In the genomic region with DNA sequence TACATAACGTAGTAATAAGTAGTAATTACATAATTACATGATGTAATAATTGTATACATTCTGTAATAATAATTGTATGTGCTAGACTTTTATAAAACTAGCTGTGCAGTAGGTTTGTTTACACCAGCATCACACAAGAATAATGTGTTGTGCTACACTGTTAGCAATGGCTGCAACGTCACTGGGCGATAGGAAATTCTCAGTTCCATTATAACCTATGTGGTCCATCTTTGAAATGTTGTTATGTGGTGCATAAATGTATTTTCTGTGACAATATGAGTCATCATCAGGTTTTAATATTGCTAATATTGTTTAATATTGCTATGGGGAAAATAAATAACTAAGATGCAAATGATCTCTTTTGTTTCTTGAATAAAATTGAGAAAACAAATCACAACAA, we compare ENCODE assay signal across 21 cellular contexts. TPM values are rescaled to one million over a fixed set of nuclear protein-coding genes. Genes with fewer than 3 reads are reported as not detected.
DNase-seq lines count a peak whose midpoint lies in the region; ATAC-seq, FAIRE-seq and TF ChIP-seq lines count a peak whose summit lies in the region.
"Had no signal": no experiment of that assay in that cellular context is flagged by ENCODE, and none has a peak within 500 bp of the region (broad histone marks: within the 10 kb centered on the region; RNA-seq: fewer than 3 reads in every experiment).

No MANE protein-coding gene starts in this region.

- ATAC-seq in HepG2 (no peak), right lobe of liver (no peak), GM12878 (peak; percentile 59), HG02678 (IDR thresholded peaks at IDR 0.05; ENCODE audit: unreplicated experiment) (no peak)
- no peak for ATAC-seq in activated CD4-positive, CD25-positive, alpha-beta regulatory T cell treated with anti-CD3 and anti-CD28 coated beads, Interleukin-2, amount 50 U/mL, for 24 hours
- ATAC-seq: A549; CD8-positive, alpha-beta T cell had no signal

- no peak overlapping the region for H3K9ac ChIP-seq in HepG2 (ENCODE audit: insufficient read depth, low read depth, low read length)
- H3K9ac ChIP-seq in GM12878 (ENCODE audit: control insufficient read depth, insufficient read depth, low read length): no peak overlapping the region
- H3K9ac ChIP-seq: BLaER1 treated with 17β-estradiol and CSF1 and Interleukin-3, amounts not matched to agents 10 nM and 100 nM had no signal

- intact Hi-C loops in HepG2 (cut with micrococcal nuclease; ENCODE audit: unreplicated experiment): no loop called here
- intact Hi-C loops in right lobe of liver (cut with DNase I): no loop called here
- intact Hi-C loops in GM12878 (cut with micrococcal nuclease; ENCODE audit: unreplicated experiment): no loop called here

- no peaks in the 10 kb centered on the region for H3K79me2 ChIP-seq in HepG2 (ENCODE audit: insufficient read depth, low read length)
- no peaks in the 10 kb centered on the region for H3K79me2 ChIP-seq in GM12878 (ENCODE audit: control insufficient read depth, insufficient read depth, low read length)

- SMC1A ChIA-PET in GM12878 (lab: Charles Lee; ENCODE audit: uncharacterized antibody, unreplicated experiment): interaction anchor here (0.8 to 2.4 kb wide), 3 partner anchors 11 to 30 kb away, joined by 3 to 7 read pairs (median 4); no protein-coding TSS in a partner anchor

- H2AFZ ChIP-seq in HepG2 (ENCODE audit: low read length) (no peak overlapping the region), GM12878 (ENCODE audit: control insufficient read depth, low read depth, low read length) (no peak overlapping the region)

- no peak for TF ChIP-seq CTCF in HepG2 (CRISPR knock-in tag; IDR thresholded peaks at IDR 0.05)
- TF ChIP-seq CTCF in right lobe of liver (IDR thresholded peaks at IDR 0.05): no peak
- TF ChIP-seq CTCF in GM12878 (IDR thresholded peaks at IDR 0.05 in 2 of 3, conservative IDR thresholded peaks at IDR 0.05 in 1 of 3; ENCODE audit: control insufficient read depth in 2 of 3, extremely low read depth in 1 of 3, insufficient read depth in 1 of 3, low read depth in 3 of 3, low read length in 3 of 3): no peak

- no peak for TF ChIP-seq EP300 in HepG2 (IDR thresholded peaks at IDR 0.05; ENCODE audit: low read depth in 2 of 2, low read length in 2 of 2)
- no peak for TF ChIP-seq EP300 in HepG2 (CRISPR knock-in tag; IDR thresholded peaks at IDR 0.05; ENCODE audit: borderline replicate concordance)
- TF ChIP-seq EP300 in GM12878 (IDR thresholded peaks at IDR 0.05; ENCODE audit: borderline replicate concordance in 1 of 2, control insufficient read depth in 1 of 2, low read depth in 2 of 2, low read length in 2 of 2): no peak

- POLR2A ChIA-PET in HepG2 (lab: Yijun Ruan, JAX) (interaction anchor here (1.8 kb wide), 1 partner anchor 46 kb away, joined by 4 read pairs; the partner anchor contains the start of gene ATP8A1), GM12878 (lab: Charles Lee) (no interaction called here)

- no peaks in the 10 kb centered on the region for H4K20me1 ChIP-seq in HepG2 (ENCODE audit: insufficient read depth, low read length)
- H4K20me1 ChIP-seq in GM12878 (ENCODE audit: control insufficient read depth, insufficient read depth): no peaks in the 10 kb centered on the region
- H4K20me1 ChIP-seq: BLaER1 treated with 17β-estradiol and CSF1 and Interleukin-3, amounts not matched to agents 10 nM and 100 nM had no signal

- TF ChIP-seq POLR2A in HepG2 (IDR thresholded peaks at IDR 0.05; ENCODE audit: insufficient read depth in 1 of 2, low read depth in 2 of 2, low read length in 2 of 2) (no peak), right lobe of liver (IDR thresholded peaks at IDR 0.05) (no peak), GM12878 (IDR thresholded peaks at IDR 0.05; ENCODE audit: low read depth, low read length) (no peak)

- BruUV-seq in HepG2 (replicated peaks; lab: Mats Ljungman, UMichigan) (no TSS peak), GM12878 (replicated peaks; lab: Mats Ljungman, UMichigan) (no TSS peak)

- WGBS in HepG2 (ENCODE audit: low lambda C conversion rate): 68% methylated on average over 3 of the region's 3 CpGs
- WGBS in right lobe of liver (ENCODE audit: insufficient coverage, low coverage, low lambda C conversion rate, missing lambda C conversion rate): 60% methylated on average over 3 of the region's 3 CpGs
- 35% methylated on average over 3 of the region's 3 CpGs for WGBS in GM12878 (ENCODE audit: insufficient coverage, insufficient replicate concordance, low lambda C conversion rate, missing lambda C conversion rate)

- H3K4me2 ChIP-seq in HepG2 (ENCODE audit: low read depth, low read length) (no peak overlapping the region), GM12878 (ENCODE audit: control insufficient read depth, insufficient read depth) (no peak overlapping the region)
- H3K4me2 ChIP-seq: A549; BLaER1 treated with 17β-estradiol and CSF1 and Interleukin-3, amounts not matched to agents 10 nM and 100 nM had no signal

- H3K4me1 ChIP-seq in HepG2 (ENCODE audit: insufficient read depth, low read length) (no peaks in the 10 kb centered on the region), right lobe of liver (no peaks in the 10 kb centered on the region), GM12878 (ENCODE audit: control insufficient read depth, insufficient read depth, low read length) (no peaks in the 10 kb centered on the region)
- H3K4me1 ChIP-seq: A549; BLaER1 treated with 17β-estradiol and CSF1 and Interleukin-3, amounts not matched to agents 10 nM and 100 nM; Caco-2 had no signal

- H3K27me3 ChIP-seq in HepG2 (ENCODE audit: control insufficient read depth in 1 of 2, insufficient read depth in 2 of 2, low read length in 2 of 2) (no peaks in the 10 kb centered on the region), right lobe of liver (no peaks in the 10 kb centered on the region), GM12878 (replicated peaks in 1 of 2; ENCODE audit: control insufficient read depth in 2 of 2, insufficient read depth in 2 of 2, low read length in 1 of 2) (no peaks in the 10 kb centered on the region)
- H3K27me3 ChIP-seq: BLaER1 treated with 17β-estradiol and CSF1 and Interleukin-3, amounts not matched to agents 10 nM and 100 nM had no signal

- CTCF ChIA-PET in HepG2 (lab: Yijun Ruan, JAX; ENCODE audit: low intra/inter-chr PET ratio, low total read pairs): no interaction called here
- CTCF ChIA-PET in GM12878 (lab: Yijun Ruan, JAX): interaction anchor here (0.8 kb wide), 1 partner anchor 24 kb away, joined by 4 read pairs; no protein-coding TSS in a partner anchor

- no peak for TF ChIP-seq RAD21 in HepG2 (CRISPR knock-in tag; IDR thresholded peaks at IDR 0.05)
- TF ChIP-seq RAD21 in GM12878 (IDR thresholded peaks at IDR 0.05; ENCODE audit: insufficient read depth, low read depth, low read length): no peak

- DNase-seq in HepG2 (ENCODE audit: low spot score): no peak
- no peak for DNase-seq in right lobe of liver
- DNase-seq in GM12878 (ENCODE audit: low read depth, low spot score): no peak
- DNase-seq: AML-193; Caco-2; Calu3; CD4-positive, alpha-beta T cell; CD8-positive, alpha-beta T cell; DMS79 treated with DMSO at 0.1 percent for 48 hours; GF-D8 had no signal

- in situ Hi-C loops in HepG2 (cut with HindIII; ENCODE audit: extremely low pct_ligation_motif_present, low pct_unique_long_range_greater_than_20kb): no loop called here
- in situ Hi-C loops in GM12878 (cut with MboI): no loop called here

- no peak overlapping the region for H3K4me3 ChIP-seq in HepG2 (replicated peaks in 1 of 3; ENCODE audit: insufficient read depth in 1 of 3, low read depth in 2 of 3, low read length in 3 of 3)
- no peak overlapping the region for H3K4me3 ChIP-seq in right lobe of liver
- H3K4me3 ChIP-seq in GM12878: no peak overlapping the region
- H3K4me3 ChIP-seq: A549; BLaER1 treated with 17β-estradiol and CSF1 and Interleukin-3, amounts not matched to agents 10 nM and 100 nM had no signal

- RAD21 ChIA-PET in GM12878 (lab: Charles Lee; ENCODE audit: unreplicated experiment): no interaction called here

- no peak overlapping the region for H3K27ac ChIP-seq in HepG2 (ENCODE audit: extremely low read length, insufficient read depth, low read length)
- no peak overlapping the region for H3K27ac ChIP-seq in right lobe of liver
- H3K27ac ChIP-seq in GM12878 (ENCODE audit: control insufficient read depth, insufficient read depth): no peak overlapping the region
- H3K27ac ChIP-seq: 22Rv1; A549; BLaER1 treated with 17β-estradiol and CSF1 and Interleukin-3, amounts not matched to agents 10 nM and 100 nM; C4-2B had no signal

- H3K9me3 ChIP-seq in HepG2 (ENCODE audit: low read length): no peaks in the 10 kb centered on the region
- H3K9me3 ChIP-seq in right lobe of liver: no peaks in the 10 kb centered on the region
- H3K9me3 ChIP-seq in GM12878 (replicated peaks; ENCODE audit: control insufficient read depth, insufficient read depth, low read length): no peaks in the 10 kb centered on the region
- H3K9me3 ChIP-seq: A549, Caco-2 had no signal

- FAIRE-seq in HepG2 (lab: Jason Lieb, UNC) (no peak), GM12878 (lab: Jason Lieb, UNC) (no peak)
- FAIRE-seq: A549, D721Med, G401.6, GM12892, GM18507 had no signal

- H3K36me3 ChIP-seq in HepG2 (replicated peaks in 1 of 2; ENCODE audit: control insufficient read depth in 1 of 2, insufficient read depth in 2 of 2, low read length in 2 of 2) (no peaks in the 10 kb centered on the region), right lobe of liver (no peaks in the 10 kb centered on the region), GM12878 (ENCODE audit: control insufficient read depth in 2 of 2, insufficient read depth in 2 of 2, low read length in 1 of 2) (no peaks in the 10 kb centered on the region)
- H3K36me3 ChIP-seq: BLaER1 treated with 17β-estradiol and CSF1 and Interleukin-3, amounts not matched to agents 10 nM and 100 nM had no signal

RNA-seq across cellular contexts. Expression of gene ATP8A1, which starts 46.0 kb away (rescaled TPM):
- total RNA-seq in HepG2 (2016; rRNA removed; fragmentation: Illumina TruSeq; extraction: Trizol): 4.8 and 6.2 TPM in 2 replicates
- total RNA-seq in HepG2 (2016; cell fraction: cytosol; rRNA removed; fragmentation: Illumina TruSeq; extraction: Trizol; ENCODE audit: low read depth): 1.1 TPM in 2 replicates
- total RNA-seq in HepG2 (2016; cell fraction: insoluble cytoplasmic fraction; rRNA removed; fragmentation: Illumina TruSeq; extraction: Trizol): 2.5 and 5.3 TPM in 2 replicates
- total RNA-seq in HepG2 (2016; cell fraction: membrane; rRNA removed; fragmentation: Illumina TruSeq; extraction: Trizol): 1.4 and 1.5 TPM in 2 replicates
- total RNA-seq in HepG2 (2016; cell fraction: nucleus; rRNA removed; fragmentation: Illumina TruSeq; extraction: Trizol): 21.5 and 21.6 TPM in 2 replicates
- polyA plus RNA-seq in HepG2 (2011; rRNA removed): 1.7 and 2.2 TPM in 2 replicates
- 0.27 and 0.77 TPM in 2 replicates for polyA plus RNA-seq in HepG2 (2011; cell fraction: cytosol; rRNA removed)
- 4.0 and 8.0 TPM in 2 replicates for polyA plus RNA-seq in HepG2 (2011; cell fraction: nucleus; rRNA removed)
- 1.9 and 3.0 TPM in 2 replicates for polyA plus RNA-seq in HepG2 (2012)
- polyA plus RNA-seq in HepG2 (2016; cell fraction: cytosol; fragmentation: Illumina TruSeq; extraction: Trizol; ENCODE audit: low read depth): 0.10 and 0.37 TPM in 2 replicates
- 1.2 and 2.5 TPM in 2 replicates for polyA plus RNA-seq in HepG2 (2016; cell fraction: insoluble cytoplasmic fraction; fragmentation: Illumina TruSeq; extraction: Trizol; ENCODE audit: low read depth)
- polyA plus RNA-seq in HepG2 (2016; cell fraction: membrane; fragmentation: Illumina TruSeq; extraction: Trizol; ENCODE audit: low read depth): 0.23 and 0.33 TPM in 2 replicates
- polyA plus RNA-seq in HepG2 (2016; cell fraction: nucleus; fragmentation: Illumina TruSeq; extraction: Trizol; ENCODE audit: insufficient read depth, low read depth): 12.3 and 13.7 TPM in 2 replicates
- polyA minus RNA-seq in HepG2 (2011; rRNA and poly(A)+ RNA removed; ENCODE audit: low replicate concordance): 1.8 and 1.9 TPM in 2 replicates
- 1.5 and 2.2 TPM in 2 replicates for polyA minus RNA-seq in HepG2 (2011; cell fraction: cytosol; rRNA and poly(A)+ RNA removed)
- polyA minus RNA-seq in HepG2 (2011; cell fraction: nucleus; rRNA and poly(A)+ RNA removed): 32.2 and 38.3 TPM in 2 replicates
- 1 to 10 TPM; 1.0 to 3.4 (median 1.9) TPM for total RNA-seq in right lobe of liver
- 1,209 and 1,224 TPM in 2 replicates for total RNA-seq in GM12878 (2013; cell fraction: nucleolus; rRNA removed)
- 55.2 and 73.8 TPM in 2 replicates for total RNA-seq in GM12878 (2014; rRNA removed)
- 72.5 and 78.7 TPM in 2 replicates for total RNA-seq in GM12878 (2014; rRNA removed; fragmentation: Illumina TruSeq; extraction: Trizol)
- total RNA-seq in GM12878 (2021): 50.4 and 50.6 TPM in 2 replicates
- polyA plus RNA-seq in GM12878 (2011; ENCODE audit: low read depth): 16.1 TPM
- polyA plus RNA-seq in GM12878 (2011; rRNA removed): 116 and 194 TPM in 2 replicates
- polyA plus RNA-seq in GM12878 (2011; cell fraction: cytosol; rRNA removed): 27.1 and 34.0 TPM in 2 replicates
- 252 and 314 TPM in 2 replicates for polyA plus RNA-seq in GM12878 (2011; cell fraction: nucleus; rRNA removed)
- 22.0 and 41.8 TPM in 2 replicates for polyA plus RNA-seq in GM12878 (2012)
- 43.3 and 60.0 TPM in 2 replicates for polyA plus RNA-seq in GM12878 (2014; fragmentation: Illumina TruSeq; extraction: Trizol)
- polyA plus RNA-seq in GM12878 (2014; fragmentation: Nextera tagmentation; extraction: Ambion mirVana): 1 to 10 TPM; 9.0 to 9.5 TPM
- 26.2 and 31.2 TPM in 2 replicates for polyA plus RNA-seq in GM12878 (2014; rRNA removed)
- polyA plus RNA-seq in GM12878 (2016; fragmentation: Nextera tagmentation; extraction: Ambion mirVana): 10 to 100 TPM; 14.4 to 18.5 TPM
- polyA minus RNA-seq in GM12878 (2011; rRNA and poly(A)+ RNA removed): 213 and 243 TPM in 2 replicates
- polyA minus RNA-seq in GM12878 (2011; cell fraction: cytosol; rRNA and poly(A)+ RNA removed): 58.3 and 60.7 TPM in 2 replicates
- polyA minus RNA-seq in GM12878 (2011; cell fraction: nucleus; rRNA and poly(A)+ RNA removed): 380 and 488 TPM in 2 replicates
- total RNA-seq: A172 had no signal
